Comparison of ENCODE assay signal across 9 cellular contexts in genomic region chr5:140926211-140926902, GRCh38. TPM values are rescaled to one million over a fixed set of nuclear protein-coding genes. Genes with fewer than 3 reads are reported as not detected.
DNase-seq lines count a peak whose midpoint lies in the region; ATAC-seq and TF ChIP-seq lines count a peak whose summit lies in the region.
"Had no signal": no experiment of that assay in that cellular context is flagged by ENCODE, and none has a peak within 500 bp of the region (broad histone marks: within the 10 kb centered on the region; RNA-seq: fewer than 3 reads in every experiment).

PCDHAC1 (plus strand) TSS chr5:140926299; CDS start chr5:140926893, 594 bp downstream.

- DNase-seq in AG09319 (ENCODE audit: extremely low read depth, low read depth) (no peak), HT1080 (ENCODE audit: low read depth) (peak; percentile 15), RWPE2 (ENCODE audit: low spot score) (peak; percentile 89), dorsolateral prefrontal cortex (peak; percentile 72 to 88 (median 79)), left lung (peak; percentile 80 to 93)
- DNase-seq in stimulated activated CD4-positive, alpha-beta T cell treated with anti-CD3 and anti-CD28 coated beads, Interleukin-2, amount 100 ng/mL, for 48 hours: peak; percentile 24 to 38
- no peak for DNase-seq in stimulated activated naive CD4-positive, alpha-beta T cell treated with Interleukin-2 at 50 U/mL for 16 hours (lab: John Stamatoyannopoulos, UW)

- H3K4me1 ChIP-seq in RWPE2 (ENCODE audit: insufficient read depth, poor library complexity, severe bottlenecking): no peaks in the 10 kb centered on the region
- H3K4me1 ChIP-seq in left lung: peaks cover 0 to 5% of the 10 kb centered on the region in 2 donors

- ATAC-seq in RWPE2 (ENCODE audit: low read depth) (peak; percentile 85), left lung (peak; percentile 99), GM18517 (IDR thresholded peaks at IDR 0.05; ENCODE audit: unreplicated experiment) (no peak)

- no peaks in the 10 kb centered on the region for H3K36me3 ChIP-seq in RWPE2 (ENCODE audit: low read depth)
- H3K36me3 ChIP-seq in left lung: no peaks in the 10 kb centered on the region
- H3K36me3 ChIP-seq: neutrophil had no signal

- no peaks in the 10 kb centered on the region for H3K9me3 ChIP-seq in RWPE2 (ENCODE audit: severe bottlenecking)
- peaks cover 0 to 1% of the 10 kb centered on the region in 2 donors for H3K9me3 ChIP-seq in left lung

- peaks cover 6% of the 10 kb centered on the region for H3K27me3 ChIP-seq in RWPE2 (ENCODE audit: insufficient read depth, poor library complexity, severe bottlenecking)
- H3K27me3 ChIP-seq in dorsolateral prefrontal cortex: peaks cover 0 to 4% (median 0%) of the 10 kb centered on the region in 45 donors
- peaks cover 4 to 78% of the 10 kb centered on the region in 2 donors for H3K27me3 ChIP-seq in left lung

- H3K4me3 ChIP-seq in RWPE2 (ENCODE audit: severe bottlenecking) (peak within 1 kb of the TSS; percentile 46), dorsolateral prefrontal cortex (peak within 1 kb of the TSS; percentile 39 to 82 (median 66)), left lung (peak within 1 kb of the TSS; percentile 37 to 46)

- no peak within 1 kb of the TSS for H3K27ac ChIP-seq in RWPE2 (ENCODE audit: poor library complexity, severe bottlenecking)
- peak within 1 kb of the TSS in 32 of 59 donors; percentile 1 to 70 (median 45) for H3K27ac ChIP-seq in dorsolateral prefrontal cortex
- no peak within 1 kb of the TSS for H3K27ac ChIP-seq in left lung
- H3K27ac ChIP-seq: neutrophil had no signal

- TF ChIP-seq CTCF in AG09319 (IDR thresholded peaks at IDR 0.05; ENCODE audit: low read depth, low read length) (peak; percentile 33), RWPE2 (IDR thresholded peaks at IDR 0.05; ENCODE audit: poor library complexity, severe bottlenecking) (peak; percentile 99), dorsolateral prefrontal cortex (IDR thresholded peaks at IDR 0.05 in 54 of 56, conservative IDR thresholded peaks at IDR 0.05 in 2 of 56; ENCODE audit: low read depth in 1 of 56, partially characterized antibody in 56 of 56) (peak; percentile 40 to 94 (median 85)), left lung (IDR thresholded peaks at IDR 0.05) (peak; percentile 61 to 75)

- intact Hi-C loops in dorsolateral prefrontal cortex (cut with DNase I): loop anchor here (1.0 to 5.0 kb wide), 4 partner anchors 40 to 114 kb away; partner anchors contain the start of gene PCDHAC2 (in 2 of the 2)
- intact Hi-C loops in left lung (cut with DNase I): no loop called here

RNA-seq across cellular contexts. Expression of gene PCDHAC1, which starts in this region (rescaled TPM):
- total RNA-seq in HT1080 (2014; rRNA removed; shearing (Covaris generic)): not detected in 2 replicates
- polyA plus RNA-seq in HT1080 (2015; cell fraction: cytosol; rRNA removed): not detected in 2 replicates
- polyA plus RNA-seq in HT1080 (2015; cell fraction: nucleus; rRNA removed): not detected in 2 replicates
- total RNA-seq in dorsolateral prefrontal cortex (10 to 100 TPM in 1 of 120 experiments, 1 to 10 TPM in 119; 3.1 to 10.3 (median 6.1) TPM), left lung (1 to 10 TPM; 6.7 to 8.3 TPM)

Comparison
In these comparisons a context has a peak if more than half of its experiments do, and no peak if none do; other contexts are left out.
1. Peak in DNase-seq in HT1080; RNA of the gene not detected or under 1 TPM.
2. DNase-seq: peak in RWPE2 (single experiment), dorsolateral prefrontal cortex (10 of 10), left lung (2 of 2) and stimulated activated CD4-positive, alpha-beta T cell treated with anti-CD3 and anti-CD28 coated beads, Interleukin-2, amount 100 ng/mL, for 48 hours (2 of 2); none in AG09319 (single experiment) and stimulated activated naive CD4-positive, alpha-beta T cell treated with Interleukin-2 at 50 U/mL for 16 hours (single experiment).
3. CTCF ChIP-seq: peak in every context shown above with its lines; median percentile 99 in RWPE2; 85 in dorsolateral prefrontal cortex; 68 in left lung; 33 in AG09319.
4. H3K27ac ChIP-seq: peak in dorsolateral prefrontal cortex (32 of 59); none in RWPE2 (single experiment) and left lung (0 of 2).
5. intact Hi-C loops: an anchor here in dorsolateral prefrontal cortex (1.0 to 5.0 kb wide); none called in left lung.
6. Peak in every context shown above with its lines, with median percentiles within 50 percentile points of each other: H3K4me3 ChIP-seq.